1 cellular context compared by ENCODE assay signal in the genomic region with DNA sequence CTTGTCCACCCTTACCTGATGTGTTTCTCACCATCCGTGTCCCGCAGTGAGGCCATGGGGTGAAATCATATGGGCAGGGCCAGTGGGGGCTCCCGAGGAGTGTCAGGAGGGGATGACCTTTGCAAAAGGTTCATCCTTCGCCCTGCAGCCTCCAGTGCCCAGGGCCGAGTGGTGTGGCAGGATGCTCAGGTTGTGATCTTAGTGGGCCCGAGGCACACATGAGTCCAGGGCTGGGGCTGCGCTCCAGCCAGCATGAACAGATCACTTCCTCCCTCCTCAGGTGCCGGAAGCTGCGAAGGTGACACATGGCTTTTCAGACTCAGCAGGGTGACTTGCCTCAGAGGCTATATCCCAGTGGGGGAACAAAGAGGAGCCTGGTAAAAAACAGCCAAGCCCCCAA.
TF ChIP-seq lines count a peak whose summit lies in the region.

No MANE protein-coding gene starts in this region.

TF ChIP-seq in liver, 16 proteins besides CTCF, POLR2A, EP300 and RAD21 (continued from another document):
- TF ChIP-seq ZBTB33 (IDR thresholded peaks at IDR 0.05) = no peak
- no peak for TF ChIP-seq GABPA (IDR thresholded peaks at IDR 0.05 in 1 of 2, conservative IDR thresholded peaks at IDR 0.05 in 1 of 2)
